In genomic region chr4:78722320-78722719, GRCh38 we compare ENCODE assay signal across 1 cellular context.
TF ChIP-seq lines count a peak whose summit lies in the region.

No MANE protein-coding gene starts in this region.

TF ChIP-seq in K562, 482 proteins besides CTCF, POLR2A, EP300 and RAD21:
- TF ChIP-seq ZNF707 (CRISPR knock-in tag; conservative IDR thresholded peaks at IDR 0.05) (no peak), ZNF174 (CRISPR knock-in tag; IDR thresholded peaks at IDR 0.05) (no peak), ZFX (CRISPR knock-in tag; IDR thresholded peaks at IDR 0.05) (peak; percentile 32; the same call in 1 of the 2 replicates), ATF4 (CRISPR knock-in tag; IDR thresholded peaks at IDR 0.05) (no peak), ZNF592 (IDR thresholded peaks at IDR 0.05) (peak; percentile 32; the same call in 1 of the 2 replicates), DLX4 (CRISPR knock-in tag; IDR thresholded peaks at IDR 0.05) (no peak)
TF ChIP-seq in K562: peak in this region for 2.
